Comparison of ENCODE assay signal across 18 cellular contexts in genomic region chr2:197034292-197034691, GRCh38.
"Had no signal": no experiment of that assay in that cellular context is flagged by ENCODE, and none has a peak within 500 bp of the region (broad histone marks: within the 10 kb centered on the region; RNA-seq: fewer than 3 reads in every experiment).

No MANE protein-coding gene starts in this region.

- H3K9me3 ChIP-seq: colonic mucosa, esophagus muscularis mucosa, sigmoid colon, SJSA1, spleen, stomach, testis had no signal

- H3K27me3 Mint-ChIP-seq: activated T-cell treated with anti-CD3 and anti-CD28 coated beads, Interleukin-2, amount 50 U/mL, for 24 hours had no signal

- H3K27ac ChIP-seq: colonic mucosa, esophagus muscularis mucosa, sigmoid colon, SJSA1, spleen, stomach, testis had no signal

- H3K4me1 Mint-ChIP-seq: neural crest cell had no signal

- H3K36me3 ChIP-seq: colonic mucosa, SJSA1 had no signal

- H3K4me3 ChIP-seq: colonic mucosa, esophagus muscularis mucosa, sigmoid colon, SJSA1, spleen, stomach, testis had no signal

- H3K4me3 Mint-ChIP-seq: activated T-cell treated with anti-CD3 and anti-CD28 coated beads, Interleukin-2, amount 50 U/mL, for 24 hours; neural crest cell had no signal

- H3K4me1 ChIP-seq: colonic mucosa, SJSA1, testis had no signal

- DNase-seq: activated CD4-positive, alpha-beta T cell treated with anti-CD3 and anti-CD28 coated beads, Interleukin-2, amount 50 U/mL, for 48 hours; activated CD4-positive, CD25-positive, alpha-beta regulatory T cell treated with anti-CD3 and anti-CD28 coated beads, Interleukin-2, amount 50 U/mL, for 72 hours; activated gamma-delta T cell; activated T-cell treated with anti-CD3 and anti-CD28 coated beads, Interleukin-2, amount 50 U/mL, for 24 hours; colonic mucosa; hippocampal formation; kidney; left ventricle myocardium superior; mesenchymal stem cell; sigmoid colon; spleen; stomach; SW 1271; T-helper 9 cell; testis had no signal

- H3K9me3 Mint-ChIP-seq: neural crest cell had no signal

- H3K27me3 ChIP-seq: colonic mucosa, esophagus muscularis mucosa, sigmoid colon, SJSA1, spleen, stomach, testis had no signal
